ENCODE assay signal across 1 cellular context in genomic region chr22:38455530-38456271, GRCh38.
A peak's percentile ranks its signal among the peaks of the same experiment; 100 is the strongest.
TF ChIP-seq lines count a peak whose summit lies in the region.

No MANE protein-coding gene starts in this region.

TF ChIP-seq in GM12878, 131 proteins besides CTCF, POLR2A, EP300 and RAD21:
- TF ChIP-seq, protein P1, sequence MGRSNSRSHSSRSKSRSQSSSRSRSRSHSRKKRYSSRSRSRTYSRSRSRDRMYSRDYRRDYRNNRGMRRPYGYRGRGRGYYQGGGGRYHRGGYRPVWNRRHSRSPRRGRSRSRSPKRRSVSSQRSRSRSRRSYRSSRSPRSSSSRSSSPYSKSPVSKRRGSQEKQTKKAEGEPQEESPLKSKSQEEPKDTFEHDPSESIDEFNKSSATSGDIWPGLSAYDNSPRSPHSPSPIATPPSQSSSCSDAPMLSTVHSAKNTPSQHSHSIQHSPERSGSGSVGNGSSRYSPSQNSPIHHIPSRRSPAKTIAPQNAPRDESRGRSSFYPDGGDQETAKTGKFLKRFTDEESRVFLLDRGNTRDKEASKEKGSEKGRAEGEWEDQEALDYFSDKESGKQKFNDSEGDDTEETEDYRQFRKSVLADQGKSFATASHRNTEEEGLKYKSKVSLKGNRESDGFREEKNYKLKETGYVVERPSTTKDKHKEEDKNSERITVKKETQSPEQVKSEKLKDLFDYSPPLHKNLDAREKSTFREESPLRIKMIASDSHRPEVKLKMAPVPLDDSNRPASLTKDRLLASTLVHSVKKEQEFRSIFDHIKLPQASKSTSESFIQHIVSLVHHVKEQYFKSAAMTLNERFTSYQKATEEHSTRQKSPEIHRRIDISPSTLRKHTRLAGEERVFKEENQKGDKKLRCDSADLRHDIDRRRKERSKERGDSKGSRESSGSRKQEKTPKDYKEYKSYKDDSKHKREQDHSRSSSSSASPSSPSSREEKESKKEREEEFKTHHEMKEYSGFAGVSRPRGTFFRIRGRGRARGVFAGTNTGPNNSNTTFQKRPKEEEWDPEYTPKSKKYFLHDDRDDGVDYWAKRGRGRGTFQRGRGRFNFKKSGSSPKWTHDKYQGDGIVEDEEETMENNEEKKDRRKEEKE (IDR thresholded peaks at IDR 0.05) = no peak
- TF ChIP-seq, protein P2, sequence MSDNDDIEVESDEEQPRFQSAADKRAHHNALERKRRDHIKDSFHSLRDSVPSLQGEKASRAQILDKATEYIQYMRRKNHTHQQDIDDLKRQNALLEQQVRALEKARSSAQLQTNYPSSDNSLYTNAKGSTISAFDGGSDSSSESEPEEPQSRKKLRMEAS (IDR thresholded peaks at IDR 0.05; ENCODE audit: low read depth, low read length) = no peak
- TF ChIP-seq SP1 (IDR thresholded peaks at IDR 0.05; ENCODE audit: low read depth, low read length) = peak; percentile 94
- TF ChIP-seq BHLHE40 (IDR thresholded peaks at IDR 0.05; ENCODE audit: borderline replicate concordance in 1 of 2, low read depth in 2 of 2, low read length in 1 of 2) = peak in 1 of 2 experiments; percentile 53; a peak in 2 of 4 replicates
- no peak for TF ChIP-seq RCOR1 (conservative IDR thresholded peaks at IDR 0.05; ENCODE audit: low read depth, low read length)
- TF ChIP-seq SUZ12 (IDR thresholded peaks at IDR 0.05; ENCODE audit: unreplicated experiment) = peak; percentile 97
- peak; percentile 77 for TF ChIP-seq YY1 (IDR thresholded peaks at IDR 0.05; ENCODE audit: low read depth, low read length)
- peak; percentile 28 for TF ChIP-seq USF1 (IDR thresholded peaks at IDR 0.05; ENCODE audit: borderline replicate concordance, extremely low read length, insufficient read depth, low read depth, low read length)
- no peak for TF ChIP-seq HDAC6 (IDR thresholded peaks at IDR 0.05; ENCODE audit: unreplicated experiment)
